Comparison of ENCODE assay signal across 8 cellular contexts in genomic region chrX:47145408-47146120, GRCh38. TPM values are rescaled to one million over a fixed set of nuclear protein-coding genes. Genes with fewer than 3 reads are reported as not detected.
DNase-seq lines count a peak whose midpoint lies in the region; ATAC-seq and TF ChIP-seq lines count a peak whose summit lies in the region.

No MANE protein-coding gene starts in this region.

- H2AFZ ChIP-seq in OCI-LY1 (ENCODE audit: low read length): no peak overlapping the region

- DNase-seq in NCI-H1092 treated with DMSO at 0.1 percent for 48 hours (lab: John Stamatoyannopoulos, UW): peak; percentile 34
- DNase-seq in NCI-H1092 (lab: John Stamatoyannopoulos, UW): no peak
- DNase-seq in mesothelial cell of epicardium (ENCODE audit: low spot score in 2 of 2, unreplicated experiment in 2 of 2): no peak
- no peak for DNase-seq in SKM-1 (lab: John Stamatoyannopoulos, UW; ENCODE audit: unreplicated experiment)

- TF ChIP-seq CTCF in OCI-LY1 (IDR thresholded peaks at IDR 0.05; ENCODE audit: low read length): no peak
- TF ChIP-seq CTCF in mesothelial cell of epicardium (IDR thresholded peaks at IDR 0.05; ENCODE audit: unreplicated experiment): no peak

- H3K4me3 Mint-ChIP-seq in mesothelial cell of epicardium: peak overlapping the region; percentile 98

- H3K9me3 Mint-ChIP-seq in mesothelial cell of epicardium: peaks cover 20% of the 10 kb centered on the region

- peak overlapping the region; percentile 93 for H3K9ac ChIP-seq in OCI-LY1 (ENCODE audit: low read length)

- H3K9me3 ChIP-seq in OCI-LY1 (ENCODE audit: low read length): no peaks in the 10 kb centered on the region
- H3K9me3 ChIP-seq in ectodermal cell (ENCODE audit: control insufficient read depth, low read length): no peaks in the 10 kb centered on the region

- peaks cover 47% of the 10 kb centered on the region for H3K36me3 ChIP-seq in OCI-LY1 (ENCODE audit: insufficient read depth, low read length)
- peaks cover 8% of the 10 kb centered on the region for H3K36me3 ChIP-seq in ectodermal cell (ENCODE audit: control insufficient read depth, insufficient read depth, low read length)

- ATAC-seq in HG02571 (IDR thresholded peaks at IDR 0.05; ENCODE audit: unreplicated experiment) (peak; percentile 29), GM18505 (IDR thresholded peaks at IDR 0.05; ENCODE audit: unreplicated experiment) (no peak)

- H3K27ac Mint-ChIP-seq in mesothelial cell of epicardium: peak overlapping the region; percentile 99

- no peaks in the 10 kb centered on the region for H4K20me1 ChIP-seq in OCI-LY1 (ENCODE audit: insufficient read depth, low read length)

- H3F3A ChIP-seq in OCI-LY1 (ENCODE audit: insufficient read depth, low read length): no peaks in the 10 kb centered on the region

- TF ChIP-seq POLR2A in GM18505 (IDR thresholded peaks at IDR 0.05; ENCODE audit: borderline replicate concordance, extremely low read depth, insufficient read depth, insufficient read length): no peak

- H3K9me2 ChIP-seq in OCI-LY1 (ENCODE audit: low read depth, low read length): no peaks in the 10 kb centered on the region

- peaks cover 7% of the 10 kb centered on the region for H3K4me1 Mint-ChIP-seq in mesothelial cell of epicardium

- H3K27ac ChIP-seq in OCI-LY1 (ENCODE audit: low read depth, low read length, poor library complexity, severe bottlenecking) (peak overlapping the region; percentile 93), ectodermal cell (ENCODE audit: insufficient read depth, low read depth, low read length, poor library complexity, severe bottlenecking) (peak overlapping the region; percentile 82)

- H3K4me1 ChIP-seq in OCI-LY1 (ENCODE audit: insufficient read depth, low read length, severe bottlenecking): peaks cover 20% of the 10 kb centered on the region
- H3K4me1 ChIP-seq in ectodermal cell (ENCODE audit: control insufficient read depth, insufficient read depth, low read length): peaks cover 8% of the 10 kb centered on the region

- no peaks in the 10 kb centered on the region for H3K27me3 Mint-ChIP-seq in mesothelial cell of epicardium (ENCODE audit: low read depth)

- peak overlapping the region; percentile 94 for H3K4me2 ChIP-seq in OCI-LY1 (ENCODE audit: low read length)

- 0 to 1% methylated on average over 37 of the region's 37 CpGs for WGBS in ectodermal cell, 2 experiments

- H3K36me3 Mint-ChIP-seq in mesothelial cell of epicardium: peaks cover 25% of the 10 kb centered on the region

- H3K4me3 ChIP-seq in OCI-LY1 (ENCODE audit: low read depth, low read length, poor library complexity, severe bottlenecking) (peak overlapping the region; percentile 92), ectodermal cell (ENCODE audit: insufficient read depth, low read depth, low read length) (peak overlapping the region; percentile 64)

- H3K27me3 ChIP-seq in OCI-LY1 (ENCODE audit: insufficient read depth, low read length) (no peaks in the 10 kb centered on the region), ectodermal cell (ENCODE audit: control insufficient read depth, insufficient read depth, low read length, poor library complexity, severe bottlenecking) (no peaks in the 10 kb centered on the region)

- H3K79me2 ChIP-seq in OCI-LY1 (ENCODE audit: insufficient read depth, low read length): peaks cover 56% of the 10 kb centered on the region

RNA-seq across cellular contexts. Expression of gene RBM10, which starts 0.5 kb away (rescaled TPM):
- 70.1 TPM for polyA plus RNA-seq in ectodermal cell (2013, experiment 1 of 4)
- polyA plus RNA-seq in ectodermal cell (2013, experiment 2 of 4): 73.6 TPM
- polyA plus RNA-seq in ectodermal cell (2013, experiment 3 of 4): 60.0 TPM
- 63.9 TPM for polyA plus RNA-seq in ectodermal cell (2013, experiment 4 of 4)
- total RNA-seq in mesothelial cell of epicardium: 56.7 to 61.4 TPM (median 58.7 TPM) in 3 replicates

RNA-seq across cellular contexts. Expression of gene NDUFB11, which starts 1.1 kb away (rescaled TPM):
- polyA plus RNA-seq in ectodermal cell (2013, experiment 1 of 4): 123 TPM
- 120 TPM for polyA plus RNA-seq in ectodermal cell (2013, experiment 2 of 4)
- 116 TPM for polyA plus RNA-seq in ectodermal cell (2013, experiment 3 of 4)
- polyA plus RNA-seq in ectodermal cell (2013, experiment 4 of 4): 127 TPM
- 82.9 to 85.7 TPM (median 83.9 TPM) in 3 replicates for total RNA-seq in mesothelial cell of epicardium

RNA-seq across cellular contexts. Expression of gene UBA1, which starts 48.1 kb away (rescaled TPM):
- 360 TPM for polyA plus RNA-seq in ectodermal cell (2013, experiment 1 of 4)
- 370 TPM for polyA plus RNA-seq in ectodermal cell (2013, experiment 2 of 4)
- 262 TPM for polyA plus RNA-seq in ectodermal cell (2013, experiment 3 of 4)
- 287 TPM for polyA plus RNA-seq in ectodermal cell (2013, experiment 4 of 4)
- 349 to 350 TPM (median 350 TPM) in 3 replicates for total RNA-seq in mesothelial cell of epicardium
